ENCODE assay signal across 18 cellular contexts in genomic region chr7:67470256-67470751, GRCh38.
DNase-seq lines count a peak whose midpoint lies in the region; TF ChIP-seq lines count a peak whose summit lies in the region.
"Had no signal": no experiment of that assay in that cellular context is flagged by ENCODE, and none has a peak within 500 bp of the region (broad histone marks: within the 10 kb centered on the region; RNA-seq: fewer than 3 reads in every experiment).

No MANE protein-coding gene starts in this region.

- peaks cover 6% of the 10 kb centered on the region for H3K27me3 Mint-ChIP-seq in neural crest cell (ENCODE audit: low read depth)
- H3K27me3 Mint-ChIP-seq: activated CD4-positive, alpha-beta memory T cell treated with anti-CD3 and anti-CD28 coated beads, Interleukin-2, amount 10 ng/mL, durations not matched to agents 7 days and 5 days had no signal

- H3K4me3 Mint-ChIP-seq in neural crest cell: no peak overlapping the region
- H3K4me3 Mint-ChIP-seq: activated CD4-positive, alpha-beta memory T cell treated with anti-CD3 and anti-CD28 coated beads, Interleukin-2, amount 10 ng/mL, durations not matched to agents 7 days and 5 days; CD14-positive monocyte had no signal

- intact Hi-C loops in head of caudate nucleus (cut with DNase I): no loop called here
- intact Hi-C loops in tibial artery (cut with DNase I; ENCODE audit: low total_unique reads): no loop called here

- no peak for TF ChIP-seq CTCF in neural crest cell (conservative IDR thresholded peaks at IDR 0.05)
- no peak for TF ChIP-seq CTCF in tibial artery (IDR thresholded peaks at IDR 0.05)

- peak; percentile 29 for DNase-seq in DMS 273 (lab: John Stamatoyannopoulos, UW; ENCODE audit: unreplicated experiment)
- DNase-seq in DMS 273 treated with DMSO at 0.1 percent for 48 hours (lab: John Stamatoyannopoulos, UW): no peak
- peak in 34 of 42 donors; percentile 3 to 75 (median 34) for DNase-seq in head of caudate nucleus
- DNase-seq in neural crest cell (ENCODE audit: low read depth, low spot score): peak; percentile 2
- DNase-seq in tibial artery: no peak
- no peak for DNase-seq in NCI-H1092 treated with DMSO at 0.1 percent for 48 hours (lab: John Stamatoyannopoulos, UW)
- DNase-seq in activated CD4-positive, alpha-beta T cell treated with anti-CD3 and anti-CD28 coated beads for 1 hour: no peak
- no peak for DNase-seq in SJCRH30
- DNase-seq: activated CD4-positive, alpha-beta memory T cell treated with anti-CD3 and anti-CD28 coated beads, Interleukin-2, amount 10 ng/mL, durations not matched to agents 7 days and 5 days; DND-41; mucosa of descending colon; NCI-H2029 treated with DMSO at 0.1 percent for 48 hours; NCI-H82; Peyer's patch; psoas muscle; SW 1271 had no signal

- H3K4me1 Mint-ChIP-seq in neural crest cell: peaks cover 6% of the 10 kb centered on the region
- H3K4me1 Mint-ChIP-seq: activated CD4-positive, alpha-beta memory T cell treated with anti-CD3 and anti-CD28 coated beads, Interleukin-2, amount 10 ng/mL, durations not matched to agents 7 days and 5 days; CD14-positive monocyte had no signal

- H3K36me3 ChIP-seq in tibial artery (no peaks in the 10 kb centered on the region), SJCRH30 (no peaks in the 10 kb centered on the region)
- H3K36me3 ChIP-seq: Peyer's patch had no signal

- H3K27ac ChIP-seq in tibial artery: peak overlapping the region; percentile 1 to 13
- H3K27ac ChIP-seq in SJCRH30: no peak overlapping the region
- H3K27ac ChIP-seq: 22Rv1, Peyer's patch, psoas muscle had no signal

- peak overlapping the region; percentile 75 for H3K27ac Mint-ChIP-seq in neural crest cell (ENCODE audit: unreplicated experiment)
- H3K27ac Mint-ChIP-seq: activated CD4-positive, alpha-beta memory T cell treated with anti-CD3 and anti-CD28 coated beads, Interleukin-2, amount 10 ng/mL, durations not matched to agents 7 days and 5 days; CD14-positive monocyte had no signal

- H3K4me3 ChIP-seq in tibial artery (no peak overlapping the region), SJCRH30 (no peak overlapping the region)
- H3K4me3 ChIP-seq: mucosa of descending colon, Peyer's patch, psoas muscle had no signal

- H3K4me1 ChIP-seq in tibial artery (peaks cover 0 to 15% (median 10%) of the 10 kb centered on the region in 4 donors), SJCRH30 (no peaks in the 10 kb centered on the region)
- H3K4me1 ChIP-seq: Peyer's patch, psoas muscle had no signal

- H3K27me3 ChIP-seq in tibial artery: no peaks in the 10 kb centered on the region
- peaks cover 12% of the 10 kb centered on the region for H3K27me3 ChIP-seq in SJCRH30
- H3K27me3 ChIP-seq: Peyer's patch had no signal

- H3K36me3 Mint-ChIP-seq in neural crest cell (ENCODE audit: low read depth): peaks cover 11% of the 10 kb centered on the region
- H3K36me3 Mint-ChIP-seq: CD14-positive monocyte had no signal

- H3K9me3 ChIP-seq in tibial artery: no peaks in the 10 kb centered on the region
- no peaks in the 10 kb centered on the region for H3K9me3 ChIP-seq in SJCRH30 (replicated peaks)
- H3K9me3 ChIP-seq: mucosa of descending colon, Peyer's patch, psoas muscle had no signal

- H3K9me3 Mint-ChIP-seq in neural crest cell: peaks cover 17% of the 10 kb centered on the region

Comparison
In these comparisons a context has a peak if more than half of its experiments do, and no peak if none do; other contexts are left out.
1. DNase-seq: peak in DMS 273 (single experiment), head of caudate nucleus (34 of 42) and neural crest cell (single experiment); none in DMS 273 treated with DMSO at 0.1 percent for 48 hours (single experiment), tibial artery (0 of 2), NCI-H1092 treated with DMSO at 0.1 percent for 48 hours (single experiment), activated CD4-positive, alpha-beta T cell treated with anti-CD3 and anti-CD28 coated beads for 1 hour (single experiment) and SJCRH30 (0 of 2).